20 cellular contexts compared by ENCODE assay signal in the genomic region with DNA sequence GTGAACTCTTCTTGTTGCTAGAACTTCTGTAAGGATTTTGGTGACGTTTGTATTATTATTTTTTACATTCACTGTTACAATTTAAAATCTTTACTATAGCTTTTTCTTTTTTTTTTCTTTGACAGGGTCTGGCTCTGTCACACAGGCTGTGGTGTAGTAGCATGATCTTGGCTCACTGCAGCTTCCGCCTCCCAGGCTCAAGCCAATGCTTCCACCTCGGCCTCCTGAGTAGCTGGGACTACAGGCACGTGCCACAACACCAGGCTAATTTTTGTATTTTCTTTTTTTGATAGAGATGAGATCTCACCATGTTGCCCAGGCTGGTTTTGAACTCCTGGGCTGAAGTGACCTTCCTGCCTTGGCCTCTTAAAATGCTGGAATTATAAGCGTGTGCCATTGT. TPM values are rescaled to one million over a fixed set of nuclear protein-coding genes. Genes with fewer than 3 reads are reported as not detected.
A peak's percentile ranks its signal among the peaks of the same experiment; 100 is the strongest.
DNase-seq lines count a peak whose midpoint lies in the region; ATAC-seq and TF ChIP-seq lines count a peak whose summit lies in the region.
"Had no signal": no experiment of that assay in that cellular context is flagged by ENCODE, and none has a peak within 500 bp of the region (broad histone marks: within the 10 kb centered on the region; RNA-seq: fewer than 3 reads in every experiment).

No MANE protein-coding gene starts in this region.

- no peak overlapping the region for H3K4me3 Mint-ChIP-seq in activated CD4-positive, alpha-beta T cell treated with anti-CD3 and anti-CD28 coated beads for 36 hours
- no peak overlapping the region for H3K4me3 Mint-ChIP-seq in activated CD4-positive, alpha-beta T cell treated with anti-CD3 and anti-CD28 coated beads, Interleukin-2, amount 10 ng/mL, durations not matched to agents 7 days and 5 days
- H3K4me3 Mint-ChIP-seq in CD4-positive, CD25-positive, alpha-beta regulatory T cell = peak overlapping the region in 3 of 4 donors; percentile 35 to 73 (median 37)
- peak overlapping the region; percentile 31 for H3K4me3 Mint-ChIP-seq in activated T-helper 17 cell treated with anti-CD3 and anti-CD28 coated beads, Interleukin-2, amount 50 U/mL, for 72 hours
- H3K4me3 Mint-ChIP-seq: naive B cell had no signal

- H3K36me3 Mint-ChIP-seq in activated CD4-positive, alpha-beta T cell treated with anti-CD3 and anti-CD28 coated beads for 36 hours (ENCODE audit: low read depth) = peaks cover 50% of the 10 kb centered on the region
- peaks cover 40% of the 10 kb centered on the region for H3K36me3 Mint-ChIP-seq in activated CD4-positive, alpha-beta T cell treated with anti-CD3 and anti-CD28 coated beads, Interleukin-2, amount 10 ng/mL, durations not matched to agents 7 days and 5 days (ENCODE audit: low read depth)
- peaks cover 18% of the 10 kb centered on the region for H3K36me3 Mint-ChIP-seq in CD4-positive, CD25-positive, alpha-beta regulatory T cell
- H3K36me3 Mint-ChIP-seq in activated T-helper 17 cell treated with anti-CD3 and anti-CD28 coated beads, Interleukin-2, amount 50 U/mL, for 72 hours (ENCODE audit: low read depth) = peaks cover 54% of the 10 kb centered on the region

- intact Hi-C loops in activated CD4-positive, alpha-beta T cell treated with anti-CD3 and anti-CD28 coated beads for 36 hours (cut with DNase I, micrococcal nuclease) = no loop called here

- H3K27ac ChIP-seq in CD4-positive, CD25-positive, alpha-beta regulatory T cell (ENCODE audit: insufficient read depth, low read length, poor library complexity, severe bottlenecking) = peak overlapping the region; percentile 17
- H3K27ac ChIP-seq in hepatocyte = peak overlapping the region; percentile 83
- H3K27ac ChIP-seq: breast epithelium, GM23248 had no signal

- WGBS in hepatocyte (ENCODE audit: low lambda C conversion rate, missing lambda C conversion rate) = 93% methylated on average over 5 of the region's 5 CpGs

- peaks cover 82% of the 10 kb centered on the region for H3K79me2 ChIP-seq in hepatocyte

- no peak for TF ChIP-seq CTCF in hepatocyte (IDR thresholded peaks at IDR 0.05; ENCODE audit: poor library complexity)

- peak overlapping the region; percentile 41 for H3K4me3 ChIP-seq in CD4-positive, CD25-positive, alpha-beta regulatory T cell (ENCODE audit: low read depth, low read length)
- no peak overlapping the region for H3K4me3 ChIP-seq in hepatocyte
- H3K4me3 ChIP-seq: breast epithelium, GM23248 had no signal

- no peak overlapping the region for H3K4me2 ChIP-seq in hepatocyte

- no peak overlapping the region for H2AFZ ChIP-seq in hepatocyte
- H2AFZ ChIP-seq: GM23248 had no signal

- no peaks in the 10 kb centered on the region for H3K27me3 ChIP-seq in CD4-positive, CD25-positive, alpha-beta regulatory T cell (ENCODE audit: control insufficient read depth, insufficient read depth, low read length)
- no peaks in the 10 kb centered on the region for H3K27me3 ChIP-seq in hepatocyte
- H3K27me3 ChIP-seq: breast epithelium had no signal

- H3K27ac Mint-ChIP-seq in activated CD4-positive, alpha-beta T cell treated with anti-CD3 and anti-CD28 coated beads for 36 hours = peak overlapping the region; percentile 83
- H3K27ac Mint-ChIP-seq in activated CD4-positive, alpha-beta T cell treated with anti-CD3 and anti-CD28 coated beads, Interleukin-2, amount 10 ng/mL, durations not matched to agents 7 days and 5 days = no peak overlapping the region
- H3K27ac Mint-ChIP-seq in CD4-positive, CD25-positive, alpha-beta regulatory T cell = peak overlapping the region; percentile 46 to 87 (median 65)
- peak overlapping the region; percentile 48 for H3K27ac Mint-ChIP-seq in activated T-helper 17 cell treated with anti-CD3 and anti-CD28 coated beads, Interleukin-2, amount 50 U/mL, for 72 hours

- no peaks in the 10 kb centered on the region for H3K9me3 ChIP-seq in CD4-positive, CD25-positive, alpha-beta regulatory T cell (ENCODE audit: control insufficient read depth in 2 of 2, low read length in 2 of 2)
- no peaks in the 10 kb centered on the region for H3K9me3 ChIP-seq in hepatocyte (ENCODE audit: low read depth)
- H3K9me3 ChIP-seq: breast epithelium had no signal

- peaks cover 4% of the 10 kb centered on the region for H3K9me3 Mint-ChIP-seq in activated CD4-positive, alpha-beta T cell treated with anti-CD3 and anti-CD28 coated beads for 36 hours (ENCODE audit: low read depth)
- H3K9me3 Mint-ChIP-seq in activated CD4-positive, alpha-beta T cell treated with anti-CD3 and anti-CD28 coated beads, Interleukin-2, amount 10 ng/mL, durations not matched to agents 7 days and 5 days = no peaks in the 10 kb centered on the region
- no peaks in the 10 kb centered on the region for H3K9me3 Mint-ChIP-seq in CD4-positive, CD25-positive, alpha-beta regulatory T cell
- H3K9me3 Mint-ChIP-seq in activated T-helper 17 cell treated with anti-CD3 and anti-CD28 coated beads, Interleukin-2, amount 50 U/mL, for 72 hours = no peaks in the 10 kb centered on the region
- H3K9me3 Mint-ChIP-seq: naive B cell had no signal

- H3K4me1 Mint-ChIP-seq in activated CD4-positive, alpha-beta T cell treated with anti-CD3 and anti-CD28 coated beads for 36 hours = peaks cover 83% of the 10 kb centered on the region
- peaks cover 80% of the 10 kb centered on the region for H3K4me1 Mint-ChIP-seq in activated CD4-positive, alpha-beta T cell treated with anti-CD3 and anti-CD28 coated beads, Interleukin-2, amount 10 ng/mL, durations not matched to agents 7 days and 5 days
- peaks cover 49 to 87% (median 70%) of the 10 kb centered on the region in 4 donors for H3K4me1 Mint-ChIP-seq in CD4-positive, CD25-positive, alpha-beta regulatory T cell
- peaks cover 62% of the 10 kb centered on the region for H3K4me1 Mint-ChIP-seq in activated T-helper 17 cell treated with anti-CD3 and anti-CD28 coated beads, Interleukin-2, amount 50 U/mL, for 72 hours

- no peak for DNase-seq in activated CD4-positive, alpha-beta T cell treated with anti-CD3 and anti-CD28 coated beads for 36 hours
- no peak for DNase-seq in activated CD4-positive, alpha-beta T cell treated with anti-CD3 and anti-CD28 coated beads, Interleukin-2, amount 10 ng/mL, durations not matched to agents 7 days and 5 days
- DNase-seq in CD4-positive, CD25-positive, alpha-beta regulatory T cell = no peak
- DNase-seq in hepatocyte (ENCODE audit: low spot score) (no peak), HEK293T (ENCODE audit: extremely low spot score) (no peak), SIG-M5 treated with dmso at 0.1 percent for 504 hours (lab: John Stamatoyannopoulos, UW; ENCODE audit: unreplicated experiment) (no peak), DMS 273 (lab: John Stamatoyannopoulos, UW; ENCODE audit: unreplicated experiment) (no peak)
- DNase-seq: 8988T; activated CD4-positive, alpha-beta T cell treated with anti-CD3 and anti-CD28 coated beads for 48 hours; cortex of kidney; kidney glomerular epithelial cell; naive B cell; NCI-H187 treated with DMSO at 0.1 percent for 48 hours; NCI-H345; NCI-H82; retina; stimulated activated CD4-positive, alpha-beta T cell treated with anti-CD3 and anti-CD28 coated beads, Interleukin-4, amount 100 ng/mL, for 4 hours had no signal

- H3K36me3 ChIP-seq in CD4-positive, CD25-positive, alpha-beta regulatory T cell (ENCODE audit: control insufficient read depth, insufficient read depth, low read length) = peaks cover 20% of the 10 kb centered on the region
- H3K36me3 ChIP-seq in hepatocyte (replicated peaks; ENCODE audit: insufficient read depth, low read depth) = no peaks in the 10 kb centered on the region
- H3K36me3 ChIP-seq: breast epithelium had no signal

- peaks cover 90% of the 10 kb centered on the region for H3K4me1 ChIP-seq in CD4-positive, CD25-positive, alpha-beta regulatory T cell (ENCODE audit: control insufficient read depth, insufficient read depth, low read length, poor library complexity, severe bottlenecking)
- peaks cover 35% of the 10 kb centered on the region for H3K4me1 ChIP-seq in hepatocyte (ENCODE audit: insufficient read depth)
- H3K4me1 ChIP-seq: breast epithelium had no signal

- H3K9me2 ChIP-seq in hepatocyte (replicated peaks; ENCODE audit: insufficient read depth) = no peaks in the 10 kb centered on the region

- H3K27me3 Mint-ChIP-seq in activated CD4-positive, alpha-beta T cell treated with anti-CD3 and anti-CD28 coated beads for 36 hours = no peaks in the 10 kb centered on the region
- H3K27me3 Mint-ChIP-seq in activated CD4-positive, alpha-beta T cell treated with anti-CD3 and anti-CD28 coated beads, Interleukin-2, amount 10 ng/mL, durations not matched to agents 7 days and 5 days = no peaks in the 10 kb centered on the region
- H3K27me3 Mint-ChIP-seq in CD4-positive, CD25-positive, alpha-beta regulatory T cell = no peaks in the 10 kb centered on the region
- H3K27me3 Mint-ChIP-seq in activated T-helper 17 cell treated with anti-CD3 and anti-CD28 coated beads, Interleukin-2, amount 50 U/mL, for 72 hours = no peaks in the 10 kb centered on the region
- H3K27me3 Mint-ChIP-seq: naive B cell had no signal

- H4K20me1 ChIP-seq in hepatocyte (ENCODE audit: insufficient read depth, poor library complexity, severe bottlenecking) = peaks cover 3% of the 10 kb centered on the region

- CTCF ChIA-PET in activated CD4-positive, alpha-beta T cell treated with anti-CD3 and anti-CD28 coated beads for 36 hours (lab: Charles Lee) = interaction anchor here (0.6 to 3.2 kb wide), 5 partner anchors 8 to 218 kb away, joined by 3 to 22 read pairs (median 4); a partner anchor contains a TSS
- CTCF ChIA-PET in activated CD4-positive, alpha-beta T cell treated with anti-CD3 and anti-CD28 coated beads, Interleukin-2, amount 10 ng/mL, durations not matched to agents 7 days and 5 days (lab: Charles Lee) = interaction anchor here (1.0 to 3.1 kb wide), 2 partner anchors 9 to 11 kb away, joined by 3 to 11 read pairs; no protein-coding TSS in a partner anchor
- CTCF ChIA-PET in HEK293T (lab: Yijun Ruan, JAX) = interaction anchor here (1.2 kb wide), 1 partner anchor 12 kb away, joined by 4 read pairs; no protein-coding TSS in a partner anchor

- POLR2A ChIA-PET in activated CD4-positive, alpha-beta T cell treated with anti-CD3 and anti-CD28 coated beads for 36 hours (lab: Charles Lee) = interaction anchor here (0.6 kb wide), 1 partner anchor 212 kb away, joined by 9 read pairs; no protein-coding TSS in a partner anchor
- POLR2A ChIA-PET in activated CD4-positive, alpha-beta T cell treated with anti-CD3 and anti-CD28 coated beads, Interleukin-2, amount 10 ng/mL, durations not matched to agents 7 days and 5 days (lab: Charles Lee) = interaction anchor here (0.7 kb wide), 1 partner anchor 120 kb away, joined by 3 read pairs; no protein-coding TSS in a partner anchor
- POLR2A ChIA-PET in HEK293T (lab: Yijun Ruan, JAX) = no interaction called here

- ATAC-seq in activated CD4-positive, alpha-beta T cell treated with anti-CD3 and anti-CD28 coated beads for 36 hours = no peak
- no peak for ATAC-seq in CD4-positive, CD25-positive, alpha-beta regulatory T cell (ENCODE audit: low read depth in 2 of 2)
- no peak for ATAC-seq in activated T-helper 17 cell treated with anti-CD3 and anti-CD28 coated beads, Interleukin-2, amount 50 U/mL, for 72 hours (replicated peaks)

RNA-seq across cellular contexts. Expression of a gene that starts 21.2 kb away (rescaled TPM):
- 10 to 100 TPM; 51.6 to 63.4 TPM for total RNA-seq in activated CD4-positive, alpha-beta T cell treated with anti-CD3 and anti-CD28 coated beads for 36 hours
- total RNA-seq in activated CD4-positive, alpha-beta T cell treated with anti-CD3 and anti-CD28 coated beads, Interleukin-2, amount 10 ng/mL, durations not matched to agents 7 days and 5 days = 10 to 100 TPM; 59.2 to 60.1 TPM
- 165 TPM for total RNA-seq in CD4-positive, CD25-positive, alpha-beta regulatory T cell
- 1 to 10 TPM; 5.2 to 7.9 (median 6.3) TPM for polyA plus RNA-seq in CD4-positive, CD25-positive, alpha-beta regulatory T cell
- total RNA-seq in activated T-helper 17 cell treated with anti-CD3 and anti-CD28 coated beads, Interleukin-2, amount 50 U/mL, for 72 hours = 10 to 100 TPM; 67.0 to 85.7 TPM
- total RNA-seq in hepatocyte = 21.7 and 27.8 TPM in 2 replicates
- 8.9 and 9.2 TPM in 2 replicates for polyA plus RNA-seq in hepatocyte

Comparison
In these comparisons a context has a peak if more than half of its experiments do, and no peak if none do; other contexts are left out.
1. H3K4me3 Mint-ChIP-seq: peak in CD4-positive, CD25-positive, alpha-beta regulatory T cell (3 of 4) and activated T-helper 17 cell treated with anti-CD3 and anti-CD28 coated beads, Interleukin-2, amount 50 U/mL, for 72 hours (single experiment); none in activated CD4-positive, alpha-beta T cell treated with anti-CD3 and anti-CD28 coated beads for 36 hours (single experiment) and activated CD4-positive, alpha-beta T cell treated with anti-CD3 and anti-CD28 coated beads, Interleukin-2, amount 10 ng/mL, durations not matched to agents 7 days and 5 days (single experiment).